In the genomic region with DNA sequence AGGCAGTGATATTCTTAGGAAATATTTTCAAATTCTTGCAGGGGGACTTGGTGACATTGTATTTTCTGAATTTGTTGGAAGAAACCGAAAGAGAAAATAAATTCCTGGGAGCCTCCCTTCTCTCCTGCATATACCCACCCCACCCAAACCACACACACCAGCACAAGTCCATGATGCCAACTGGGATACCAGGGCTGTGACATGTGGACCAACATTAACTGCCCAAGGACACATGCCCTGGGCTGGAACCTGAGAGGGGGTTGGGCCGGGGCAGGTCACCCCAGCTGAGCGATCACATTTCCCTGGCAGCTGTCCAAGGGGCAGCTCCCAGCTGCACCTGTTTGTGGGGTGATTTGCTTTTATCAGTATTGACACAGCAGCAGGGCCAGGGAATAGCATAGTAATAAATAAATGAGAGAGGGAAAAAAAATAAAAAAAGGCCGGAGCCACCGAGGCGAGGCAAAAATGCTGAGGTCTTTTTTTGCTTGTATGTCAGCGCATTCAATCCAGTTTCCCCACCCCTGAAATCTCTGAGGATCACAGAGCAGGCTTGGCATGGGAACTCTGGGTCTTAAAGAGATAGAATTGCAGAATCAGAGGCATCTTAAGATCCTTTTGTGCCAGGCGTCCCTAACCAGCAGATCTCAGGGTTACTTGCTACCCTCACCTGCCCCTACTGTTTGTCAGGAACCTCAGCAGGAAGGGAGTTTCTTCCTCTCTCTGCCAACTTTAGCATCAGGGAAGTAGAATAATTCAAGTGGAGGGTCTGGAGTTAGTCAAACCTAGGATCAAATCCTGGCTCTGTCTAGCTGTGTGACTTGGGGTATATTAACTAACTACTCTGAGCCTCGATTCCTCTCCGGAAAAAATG, we compare ENCODE assay signal across 8 cellular contexts.
DNase-seq lines count a peak whose midpoint lies in the region; ATAC-seq and TF ChIP-seq lines count a peak whose summit lies in the region.

No MANE protein-coding gene starts in this region.

- TF ChIP-seq CTCF in Loucy (conservative IDR thresholded peaks at IDR 0.05; ENCODE audit: low read length): no peak

- no peaks in the 10 kb centered on the region for H3F3A ChIP-seq in Loucy (ENCODE audit: low read depth)

- H3K9me3 ChIP-seq in Loucy (ENCODE audit: insufficient read depth, low read depth, low read length): no peaks in the 10 kb centered on the region
- H3K9me3 ChIP-seq in SJSA1 (replicated peaks): no peaks in the 10 kb centered on the region

- intact Hi-C loops in left colon (cut with DNase I, micrococcal nuclease): no loop called here

- peak overlapping the region; percentile 96 for H3K4me2 ChIP-seq in Loucy (ENCODE audit: low read depth, low read length, poor library complexity, severe bottlenecking)

- H3K9ac ChIP-seq in Loucy (ENCODE audit: low read depth, low read length, poor library complexity, severe bottlenecking): peak overlapping the region; percentile 71

- no peaks in the 10 kb centered on the region for H3K36me3 ChIP-seq in Loucy (ENCODE audit: insufficient read depth, low read length)
- no peaks in the 10 kb centered on the region for H3K36me3 ChIP-seq in SJSA1

- no peaks in the 10 kb centered on the region for H3K9me2 ChIP-seq in Loucy (replicated peaks; ENCODE audit: low read depth, low read length)

- H3K36me3 Mint-ChIP-seq in stimulated activated memory B cell treated with anti-CD40 and anti-IgM and Interleukin-4, amounts not matched to agents 10 μg/mL and 1 μg/mL and 100 μg/mL, for 72 hours: no peaks in the 10 kb centered on the region

- H4K20me1 ChIP-seq in Loucy (ENCODE audit: insufficient read depth, low read length, poor library complexity, severe bottlenecking): no peaks in the 10 kb centered on the region

- H3K27ac Mint-ChIP-seq in stimulated activated memory B cell treated with anti-CD40 and anti-IgM and Interleukin-4, amounts not matched to agents 10 μg/mL and 1 μg/mL and 100 μg/mL, for 72 hours: peak overlapping the region; percentile 69

- DNase-seq in DMS153 treated with DMSO at 0.1 percent for 48 hours (lab: John Stamatoyannopoulos, UW; ENCODE audit: unreplicated experiment) (peak; percentile 51), SJSA1 (ENCODE audit: low read depth in 1 of 2, low spot score in 2 of 2) (no peak), cerebellum (ENCODE audit: low spot score) (peak; percentile 63), left colon (peak; percentile 91 to 96), SIG-M5 treated with dmso at 0.1 percent for 504 hours (lab: John Stamatoyannopoulos, UW; ENCODE audit: unreplicated experiment) (no peak)

- no peaks in the 10 kb centered on the region for H3K27me3 Mint-ChIP-seq in stimulated activated memory B cell treated with anti-CD40 and anti-IgM and Interleukin-4, amounts not matched to agents 10 μg/mL and 1 μg/mL and 100 μg/mL, for 72 hours

- H2AFZ ChIP-seq in Loucy (ENCODE audit: low read length): peak overlapping the region; percentile 83

- H3K4me1 ChIP-seq in Loucy (ENCODE audit: insufficient read depth, low read length, poor library complexity, severe bottlenecking) (peaks cover 34% of the 10 kb centered on the region), SJSA1 (replicated peaks) (peaks cover 25% of the 10 kb centered on the region)

- H3K79me2 ChIP-seq in Loucy (ENCODE audit: insufficient read depth, low read length): no peaks in the 10 kb centered on the region

- H3K4me1 Mint-ChIP-seq in stimulated activated memory B cell treated with anti-CD40 and anti-IgM and Interleukin-4, amounts not matched to agents 10 μg/mL and 1 μg/mL and 100 μg/mL, for 72 hours: peaks cover 52% of the 10 kb centered on the region

- H3K9me3 Mint-ChIP-seq in stimulated activated memory B cell treated with anti-CD40 and anti-IgM and Interleukin-4, amounts not matched to agents 10 μg/mL and 1 μg/mL and 100 μg/mL, for 72 hours: no peaks in the 10 kb centered on the region

- H3K4me3 ChIP-seq in Loucy (ENCODE audit: low read length, poor library complexity, severe bottlenecking) (peak overlapping the region; percentile 74), SJSA1 (peak overlapping the region; percentile 32)

- no peaks in the 10 kb centered on the region for H3K27me3 ChIP-seq in Loucy (ENCODE audit: insufficient read depth, low read length, poor library complexity, severe bottlenecking)
- no peaks in the 10 kb centered on the region for H3K27me3 ChIP-seq in SJSA1 (replicated peaks)

- peak overlapping the region; percentile 74 for H3K4me3 Mint-ChIP-seq in stimulated activated memory B cell treated with anti-CD40 and anti-IgM and Interleukin-4, amounts not matched to agents 10 μg/mL and 1 μg/mL and 100 μg/mL, for 72 hours

- H3K27ac ChIP-seq in SJSA1: peak overlapping the region; percentile 80

- ATAC-seq in left colon (peak; percentile 79), GM19324 (IDR thresholded peaks at IDR 0.05; ENCODE audit: low FRiP score, unreplicated experiment) (no peak)
- ATAC-seq in stimulated activated memory B cell treated with anti-CD40 and anti-IgM and Interleukin-4, amounts not matched to agents 10 μg/mL and 1 μg/mL and 100 μg/mL, for 72 hours: peak; percentile 24

Comparison
In these comparisons a context has a peak if more than half of its experiments do, and no peak if none do; other contexts are left out.
1. DNase-seq: peak in DMS153 treated with DMSO at 0.1 percent for 48 hours (single experiment), cerebellum (single experiment) and left colon (2 of 2); none in SJSA1 (0 of 2) and SIG-M5 treated with dmso at 0.1 percent for 504 hours (single experiment).